7 cellular contexts compared by ENCODE assay signal in genomic region chr12:29033519-29033918, GRCh38.
"Had no signal": no experiment of that assay in that cellular context is flagged by ENCODE, and none has a peak within 500 bp of the region (broad histone marks: within the 10 kb centered on the region; RNA-seq: fewer than 3 reads in every experiment).

No MANE protein-coding gene starts in this region.

- H3K4me2 ChIP-seq: GM23338 had no signal

- DNase-seq: H9, HCEC 1CT, KG1 had no signal

- H3K4me3 ChIP-seq: GM23338, K562 had no signal

- ATAC-seq: GM23338, HepG2, K562 had no signal

- H2AFZ ChIP-seq: GM23338 had no signal

- H3K27ac ChIP-seq: HL-60 had no signal
